In the genomic region with DNA sequence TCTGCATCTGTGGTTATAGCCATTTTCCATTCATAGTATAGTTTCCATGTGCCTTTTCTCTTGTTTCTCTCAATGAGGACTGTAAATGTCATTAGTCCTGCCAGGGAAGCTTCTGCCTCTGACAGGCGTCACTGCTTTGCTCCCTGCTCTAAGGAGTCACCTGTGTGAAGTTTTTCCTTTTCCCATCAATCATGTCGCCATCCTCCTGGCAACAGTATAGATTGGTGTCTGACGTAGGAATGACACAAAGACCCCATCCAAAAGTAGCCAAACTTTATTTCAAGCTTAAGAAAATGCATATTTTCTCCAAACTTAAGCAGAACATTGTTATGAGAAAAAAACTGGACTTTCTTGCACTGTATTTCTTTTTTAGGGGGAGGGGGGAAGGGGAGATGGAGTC, we compare ENCODE assay signal across 34 cellular contexts. TPM values are rescaled to one million over a fixed set of nuclear protein-coding genes. Genes with fewer than 3 reads are reported as not detected.
"Had no signal": no experiment of that assay in that cellular context is flagged by ENCODE, and none has a peak within 500 bp of the region (broad histone marks: within the 10 kb centered on the region; RNA-seq: fewer than 3 reads in every experiment).

No MANE protein-coding gene starts in this region.

- H3K36me3 ChIP-seq: stomach, suprapubic skin, thoracic aorta, thyroid gland, tibial artery, tibial nerve, transverse colon, upper lobe of left lung, upper lobe of right lung, uterus, vagina had no signal

- H3K9me3 Mint-ChIP-seq: stimulated activated effector memory CD8-positive, alpha-beta T cell treated with anti-CD3 and anti-CD28 coated beads, Interleukin-12 subunit alpha, Interleukin-12 subunit beta, amount 100 ng/mL, for 72 hours; stimulated activated memory B cell treated with anti-CD40 and anti-IgM and Interleukin-4, amounts not matched to agents 10 μg/mL and 1 μg/mL and 100 μg/mL, for 72 hours; stimulated activated naive CD8-positive, alpha-beta T cell treated with anti-CD3 and anti-CD28 coated beads, Interleukin-15, amount 100 ng/mL, for 72 hours; stimulated activated naive CD8-positive, alpha-beta T cell treated with anti-CD3 and anti-CD28 coated beads, Interleukin-15, Interleukin-2, amounts not matched to agents 100 ng/mL and 50 ng/mL, for 24 hours had no signal

- H3K9me3 ChIP-seq: suprapubic skin, testis, thoracic aorta, thyroid gland, transverse colon, upper lobe of right lung, uterus, vagina had no signal

- H3K4me3 Mint-ChIP-seq: stimulated activated effector memory CD8-positive, alpha-beta T cell treated with anti-CD3 and anti-CD28 coated beads, Interleukin-12 subunit alpha, Interleukin-12 subunit beta, amount 100 ng/mL, for 72 hours; stimulated activated memory B cell treated with anti-CD40 and anti-IgM and Interleukin-4, amounts not matched to agents 10 μg/mL and 1 μg/mL and 100 μg/mL, for 72 hours; stimulated activated naive B cell treated with anti-CD40 and anti-IgM and Interleukin-4, amounts not matched to agents 10 μg/mL and 1 μg/mL and 100 μg/mL, for 72 hours; stimulated activated naive CD8-positive, alpha-beta T cell treated with anti-CD3 and anti-CD28 coated beads, Interleukin-15, amount 100 ng/mL, for 72 hours; stimulated activated naive CD8-positive, alpha-beta T cell treated with anti-CD3 and anti-CD28 coated beads, Interleukin-15, Interleukin-2, amounts not matched to agents 100 ng/mL and 50 ng/mL, for 24 hours; type B pancreatic cell had no signal

- H3K27me3 Mint-ChIP-seq: stimulated activated memory B cell treated with anti-CD40 and anti-IgM and Interleukin-4, amounts not matched to agents 10 μg/mL and 1 μg/mL and 100 μg/mL, for 72 hours; stimulated activated naive B cell treated with anti-CD40 and anti-IgM and Interleukin-4, amounts not matched to agents 10 μg/mL and 1 μg/mL and 100 μg/mL, for 72 hours; stimulated activated naive CD8-positive, alpha-beta T cell treated with anti-CD3 and anti-CD28 coated beads, Interleukin-15, amount 100 ng/mL, for 72 hours; stimulated activated naive CD8-positive, alpha-beta T cell treated with anti-CD3 and anti-CD28 coated beads, Interleukin-15, Interleukin-2, amounts not matched to agents 100 ng/mL and 50 ng/mL, for 24 hours; type B pancreatic cell had no signal

- DNase-seq: stimulated activated CD4-positive, alpha-beta T cell treated with anti-CD3 and anti-CD28 coated beads, Interleukin-2, amount 100 ng/mL, for 48 hours; stimulated activated CD4-positive, alpha-beta T cell treated with anti-CD3 and anti-CD28 coated beads, Interleukin-4, amount 100 ng/mL, for 1 hour; stimulated activated CD4-positive, alpha-beta T cell treated with anti-CD3 and anti-CD28 coated beads, Interleukin-4, amount 100 ng/mL, for 24 hours; stimulated activated CD4-positive, alpha-beta T cell treated with anti-CD3 and anti-CD28 coated beads, Interleukin-4, amount 100 ng/mL, for 4 hours; stimulated activated CD8-positive, alpha-beta memory T cell treated with anti-CD3 and anti-CD28 coated beads, Interleukin-4, amount 100 ng/mL, for 48 hours; stimulated activated naive B cell treated with anti-CD40 and anti-IgM and Interleukin-4, amounts not matched to agents 10 μg/mL and 1 μg/mL and 100 μg/mL, for 72 hours; stimulated activated naive CD4-positive, alpha-beta T cell; stimulated activated naive CD4-positive, alpha-beta T cell treated with Interleukin-2 at 50 U/mL for 16 hours; stimulated activated naive CD8-positive, alpha-beta T cell treated with anti-CD3 and anti-CD28 coated beads, Interleukin-15, amount 100 ng/mL, for 72 hours; stimulated activated naive CD8-positive, alpha-beta T cell treated with anti-CD3 and anti-CD28 coated beads, Interleukin-15, Interleukin-2, amounts not matched to agents 100 U/mL and 50 U/mL, for 24 hours; stomach; substantia nigra; testis; thyroid gland; tibial artery; transverse colon; trophoblast cell; upper lobe of left lung; upper lobe of right lung; uterus had no signal

- H3K36me3 Mint-ChIP-seq: stimulated activated effector memory CD8-positive, alpha-beta T cell treated with anti-CD3 and anti-CD28 coated beads, Interleukin-12 subunit alpha, Interleukin-12 subunit beta, amount 100 ng/mL, for 72 hours; stimulated activated memory B cell treated with anti-CD40 and anti-IgM and Interleukin-4, amounts not matched to agents 10 μg/mL and 1 μg/mL and 100 μg/mL, for 72 hours; stimulated activated naive B cell treated with anti-CD40 and anti-IgM and Interleukin-4, amounts not matched to agents 10 μg/mL and 1 μg/mL and 100 μg/mL, for 72 hours; type B pancreatic cell had no signal

- H3K4me3 ChIP-seq: stomach, suprapubic skin, testis, thoracic aorta, thyroid gland, tibial artery, tibial nerve, transverse colon, upper lobe of left lung, upper lobe of right lung, uterus, vagina had no signal

- FAIRE-seq: urothelium cell line had no signal

- H3K27me3 ChIP-seq: suprapubic skin, testis, thyroid gland, tibial artery, tibial nerve, transverse colon, upper lobe of left lung, upper lobe of right lung, uterus, vagina had no signal

- H3K27ac ChIP-seq: stomach, suprapubic skin, testis, thoracic aorta, tibial artery, transverse colon, upper lobe of left lung, upper lobe of right lung had no signal

- ATAC-seq: stimulated activated effector memory CD8-positive, alpha-beta T cell treated with anti-CD3 and anti-CD28 coated beads, Interleukin-12 subunit alpha, Interleukin-12 subunit beta, amount 100 ng/mL, for 72 hours; stimulated activated memory B cell treated with anti-CD40 and anti-IgM and Interleukin-4, amounts not matched to agents 10 μg/mL and 1 μg/mL and 100 μg/mL, for 72 hours; stimulated activated naive B cell treated with anti-CD40 and anti-IgM and Interleukin-4, amounts not matched to agents 10 μg/mL and 1 μg/mL and 100 μg/mL, for 72 hours; stimulated activated naive CD8-positive, alpha-beta T cell treated with anti-CD3 and anti-CD28 coated beads, Interleukin-15, amount 100 ng/mL, for 72 hours; stimulated activated naive CD8-positive, alpha-beta T cell treated with anti-CD3 and anti-CD28 coated beads, Interleukin-15, Interleukin-2, amounts not matched to agents 100 U/mL and 50 U/mL, for 24 hours; upper lobe of right lung had no signal

- H3K27ac Mint-ChIP-seq: stimulated activated naive B cell treated with anti-CD40 and anti-IgM and Interleukin-4, amounts not matched to agents 10 μg/mL and 1 μg/mL and 100 μg/mL, for 72 hours; stimulated activated naive CD8-positive, alpha-beta T cell treated with anti-CD3 and anti-CD28 coated beads, Interleukin-15, amount 100 ng/mL, for 72 hours; stimulated activated naive CD8-positive, alpha-beta T cell treated with anti-CD3 and anti-CD28 coated beads, Interleukin-15, Interleukin-2, amounts not matched to agents 100 ng/mL and 50 ng/mL, for 24 hours; type B pancreatic cell had no signal

- H3K4me1 ChIP-seq: stomach, suprapubic skin, thyroid gland, tibial artery, tibial nerve, transverse colon, vagina had no signal

RNA-seq across cellular contexts. Expression of a gene that starts 23.5 kb away (rescaled TPM):
- total RNA-seq: stomach, subcutaneous adipose tissue, suprapubic skin, temporal lobe, thoracic aorta, thyroid gland, tibial nerve, transverse colon, upper lobe of left lung, upper lobe of right lung, ureter, urinary bladder, uterus, vagina had no signal
- polyA plus RNA-seq: stomach, thymus, urinary bladder had no signal
